ENCODE assay signal across 8 cellular contexts in genomic region chr13:109384491-109385064, GRCh38.
DNase-seq lines count a peak whose midpoint lies in the region; ATAC-seq, FAIRE-seq and TF ChIP-seq lines count a peak whose summit lies in the region.
"Not testable (repeated sequence)": the region's sequence is repeated elsewhere in the genome, so short reads cannot be mapped to it uniquely, and the experiment has no call there.

No MANE protein-coding gene starts in this region.

- not testable (repeated sequence) for H3K79me2 ChIP-seq in astrocyte (ENCODE audit: insufficient read depth, low read length)

- not testable (repeated sequence) for TF ChIP-seq CTCF in astrocyte (IDR thresholded peaks at IDR 0.05; ENCODE audit: insufficient read depth, low read depth, low read length); epithelial cell of esophagus (IDR thresholded peaks at IDR 0.05; ENCODE audit: insufficient read depth, low read depth, low read length, missing control alignments); foreskin keratinocyte (conservative IDR thresholded peaks at IDR 0.05)

- not testable (repeated sequence) for H4K20me1 ChIP-seq in astrocyte (ENCODE audit: insufficient read depth, low read length)

- not testable (repeated sequence) for H3K9me3 ChIP-seq in astrocyte (ENCODE audit: insufficient read depth, low read depth, low read length)

- peak overlapping the region; percentile 64 for H3K27ac ChIP-seq in astrocyte (ENCODE audit: low read depth, low read length)
- not testable (repeated sequence) for H3K27ac ChIP-seq in foreskin keratinocyte

- not testable (repeated sequence) for H3K27me3 ChIP-seq in astrocyte (ENCODE audit: insufficient read depth, low read length); foreskin keratinocyte

- not testable (repeated sequence) for ATAC-seq in foreskin keratinocyte

- peak overlapping the region; percentile 92 for H3K27ac Mint-ChIP-seq in astrocyte (ENCODE audit: unreplicated experiment)

- H3K4me3 Mint-ChIP-seq in astrocyte (ENCODE audit: unreplicated experiment) = not testable (repeated sequence)

- not testable (repeated sequence) for H3K4me3 ChIP-seq in astrocyte (ENCODE audit: insufficient read depth, low read depth, low read length); epithelial cell of esophagus (ENCODE audit: low read length); skeletal muscle cell (ENCODE audit: low read depth, low read length)

- not testable (repeated sequence) for H2AFZ ChIP-seq in astrocyte (ENCODE audit: low read depth, low read length)

- H3K36me3 ChIP-seq in astrocyte (ENCODE audit: insufficient read depth, low read length) = not testable (repeated sequence)

- H3K4me1 ChIP-seq in astrocyte (ENCODE audit: insufficient read depth, low read length) (peaks cover 30% of the 10 kb centered on the region), foreskin keratinocyte (peaks cover 18% of the 10 kb centered on the region)

- not testable (repeated sequence) for H3K36me3 Mint-ChIP-seq in astrocyte (ENCODE audit: low read depth, unreplicated experiment)

- peak; percentile 92 for FAIRE-seq in astrocyte (lab: Jason Lieb, UNC)

- DNase-seq in AG08396 (ENCODE audit: low spot score) (peak; percentile 18), GM04503 (ENCODE audit: low read depth) (peak; percentile 82), M059J (ENCODE audit: low read depth) (peak; percentile 85), RPMI8226 (peak; percentile 15), astrocyte (ENCODE audit: low read depth) (peak; percentile 98), epithelial cell of esophagus (ENCODE audit: low read depth) (peak; percentile 14), foreskin keratinocyte (peak; percentile 50 to 63), skeletal muscle cell (ENCODE audit: low read depth) (peak; percentile 88)

- H3K27me3 Mint-ChIP-seq in astrocyte (ENCODE audit: low read depth, unreplicated experiment) = not testable (repeated sequence)

- H3K9ac ChIP-seq in astrocyte (ENCODE audit: low read length) = peak overlapping the region; percentile 51

- peaks cover 29% of the 10 kb centered on the region for H3K4me1 Mint-ChIP-seq in astrocyte (ENCODE audit: low read depth, unreplicated experiment)

- peak overlapping the region; percentile 50 for H3K4me2 ChIP-seq in astrocyte (ENCODE audit: low read length)

- not testable (repeated sequence) for H3K9me3 Mint-ChIP-seq in astrocyte (ENCODE audit: unreplicated experiment)

Comparison
In these comparisons a context has a peak if more than half of its experiments do, and no peak if none do; other contexts are left out.
1. DNase-seq: peak in every context shown above with its lines; median percentile 98 in astrocyte; 88 in skeletal muscle cell; 85 in M059J; 82 in GM04503; 56 in foreskin keratinocyte; 18 in AG08396; 15 in RPMI8226; 14 in epithelial cell of esophagus.